8 cellular contexts compared by ENCODE assay signal in genomic region chr20:5933802-5934436, GRCh38. TPM values are rescaled to one million over a fixed set of nuclear protein-coding genes. Genes with fewer than 3 reads are reported as not detected.
A peak's percentile ranks its signal among the peaks of the same experiment; 100 is the strongest.
DNase-seq lines count a peak whose midpoint lies in the region; ATAC-seq lines count a peak whose summit lies in the region.

No MANE protein-coding gene starts in this region.

- in situ Hi-C loops in SK-MEL-5 (cut with HindIII; ENCODE audit: low pct_unique_long_range_greater_than_20kb, low sequenced_read_pairs) = loop anchor here (25.0 kb wide), 1 partner anchor 347 kb away; no protein-coding TSS in a partner anchor

- DNase-seq in SIG-M5 treated with dmso at 0.1 percent for 504 hours (lab: John Stamatoyannopoulos, UW; ENCODE audit: unreplicated experiment) = peak; percentile 62
- DNase-seq in SIG-M5 (lab: John Stamatoyannopoulos, UW) = no peak
- DNase-seq in SK-MEL-5 (ENCODE audit: low read depth, low spot score) = peak; percentile 57
- DNase-seq in left kidney (ENCODE audit: low read depth, low spot score) = peak; percentile 27
- no peak for DNase-seq in activated T-cell treated with anti-CD3 and anti-CD28 coated beads, Interleukin-2, amount 50 U/mL, for 48 hours
- no peak for DNase-seq in activated T-cell treated with anti-CD3 and anti-CD28 coated beads, Interleukin-2, amount 50 U/mL, for 1 hour

- ATAC-seq in HG03521 (IDR thresholded peaks at IDR 0.05; ENCODE audit: unreplicated experiment) = peak; percentile 54
- no peak for ATAC-seq in HG03196 (IDR thresholded peaks at IDR 0.05; ENCODE audit: unreplicated experiment)

RNA-seq across cellular contexts. Expression of gene TRMT6, which starts 16.4 kb away (rescaled TPM):
- total RNA-seq in SK-MEL-5 (2014; rRNA removed; shearing (Covaris generic)) = 26.9 and 29.1 TPM in 2 replicates
- polyA plus RNA-seq in SK-MEL-5 (2015; cell fraction: cytosol; rRNA removed) = 25.2 and 25.9 TPM in 2 replicates
- 24.9 and 30.0 TPM in 2 replicates for polyA plus RNA-seq in SK-MEL-5 (2015; cell fraction: nucleus; rRNA removed)

RNA-seq across cellular contexts. Expression of gene MCM8, which starts 16.5 kb away (rescaled TPM):
- total RNA-seq in SK-MEL-5 (2014; rRNA removed; shearing (Covaris generic)) = 25.2 and 25.5 TPM in 2 replicates
- 19.7 and 19.9 TPM in 2 replicates for polyA plus RNA-seq in SK-MEL-5 (2015; cell fraction: cytosol; rRNA removed)
- 29.4 and 33.9 TPM in 2 replicates for polyA plus RNA-seq in SK-MEL-5 (2015; cell fraction: nucleus; rRNA removed)

RNA-seq across cellular contexts. Expression of gene CHGB, which starts 22.6 kb away (rescaled TPM):
- total RNA-seq in SK-MEL-5 (2014; rRNA removed; shearing (Covaris generic)) = 4.0 and 4.9 TPM in 2 replicates
- 12.8 and 14.9 TPM in 2 replicates for polyA plus RNA-seq in SK-MEL-5 (2015; cell fraction: cytosol; rRNA removed)
- polyA plus RNA-seq in SK-MEL-5 (2015; cell fraction: nucleus; rRNA removed) = 4.6 and 5.3 TPM in 2 replicates

Comparison
In these comparisons a context has a peak if more than half of its experiments do, and no peak if none do; other contexts are left out.
1. DNase-seq: peak in SIG-M5 treated with dmso at 0.1 percent for 504 hours (single experiment), SK-MEL-5 (single experiment) and left kidney (single experiment); none in SIG-M5 (single experiment), activated T-cell treated with anti-CD3 and anti-CD28 coated beads, Interleukin-2, amount 50 U/mL, for 48 hours (0 of 2) and activated T-cell treated with anti-CD3 and anti-CD28 coated beads, Interleukin-2, amount 50 U/mL, for 1 hour (single experiment).